Comparison of ENCODE assay signal across 9 cellular contexts in genomic region chr5:784428-785177, GRCh38. TPM values are rescaled to one million over a fixed set of nuclear protein-coding genes. Genes with fewer than 3 reads are reported as not detected.
DNase-seq lines count a peak whose midpoint lies in the region; ATAC-seq and TF ChIP-seq lines count a peak whose summit lies in the region.
"Not testable (repeated sequence)": the region's sequence is repeated elsewhere in the genome, so short reads cannot be mapped to it uniquely, and the experiment has no call there.
"Had no signal": no experiment of that assay in that cellular context is flagged by ENCODE, and none has a peak within 500 bp of the region (broad histone marks: within the 10 kb centered on the region; RNA-seq: fewer than 3 reads in every experiment).

Gene ZDHHC11B, minus strand, starts transcription at chr5:784729. Its CDS starts 17,810 bp downstream, at chr5:766919.

- H3K9ac ChIP-seq in KMS-11 = peak within 1 kb of the TSS; percentile 27; the same call in 1 of the 2 replicates

- not testable (repeated sequence) for H3K9me3 ChIP-seq in CD8-positive, alpha-beta T cell (ENCODE audit: low read length); Peyer's patch

- H2AFZ ChIP-seq in KMS-11 (ENCODE audit: low read depth) = peak within 1 kb of the TSS; percentile 69

- H3K36me3 ChIP-seq in CD8-positive, alpha-beta T cell (ENCODE audit: insufficient read depth, low read length); KMS-11 (ENCODE audit: insufficient read depth); Peyer's patch: not testable (repeated sequence)

- not testable (repeated sequence) for TF ChIP-seq CTCF in CD8-positive, alpha-beta T cell (IDR thresholded peaks at IDR 0.05); KMS-11 (conservative IDR thresholded peaks at IDR 0.05; ENCODE audit: low read depth, low read length); mesothelial cell of epicardium (IDR thresholded peaks at IDR 0.05; ENCODE audit: unreplicated experiment)
- peak in 1 of 6 experiments; percentile 5 for TF ChIP-seq CTCF in Peyer's patch (IDR thresholded peaks at IDR 0.05)

- peak; percentile 75 to 93 (median 90) for DNase-seq in CD8-positive, alpha-beta T cell
- DNase-seq in Peyer's patch (peak; percentile 92 to 97 (median 93)), epithelial cell of prostate (ENCODE audit: low read depth, low spot score) (peak; percentile 22), mesothelial cell of epicardium (ENCODE audit: low spot score in 2 of 2, unreplicated experiment in 2 of 2) (peak; percentile 83 to 92)
- peak; percentile 85 for DNase-seq in activated T-cell treated with anti-CD3 and anti-CD28 coated beads, Interleukin-2, amount 50 U/mL, for 72 hours
- DNase-seq in stimulated activated CD8-positive, alpha-beta memory T cell treated with anti-CD3 and anti-CD28 coated beads, Interleukin-12 subunit alpha, Interleukin-12 subunit beta, amount 100 ng/mL, for 1 hour (ENCODE audit: low read depth) = peak; percentile 87

- not testable (repeated sequence) for H3K9me3 Mint-ChIP-seq in CD8-positive, alpha-beta T cell; activated T-cell treated with anti-CD3 and anti-CD28 coated beads, Interleukin-2, amount 50 U/mL, for 72 hours
- peaks cover 10% of the 10 kb centered on the region for H3K9me3 Mint-ChIP-seq in mesothelial cell of epicardium

- peak within 1 kb of the TSS; percentile 56 for H3K4me2 ChIP-seq in KMS-11

- intact Hi-C loops in CD8-positive, alpha-beta T cell (cut with DNase I, micrococcal nuclease) = not testable (repeated sequence)

- peak within 1 kb of the TSS; percentile 80 for H3K4me3 Mint-ChIP-seq in CD8-positive, alpha-beta T cell
- H3K4me3 Mint-ChIP-seq in activated T-cell treated with anti-CD3 and anti-CD28 coated beads, Interleukin-2, amount 50 U/mL, for 72 hours = peak within 1 kb of the TSS; percentile 77 to 80
- peak within 1 kb of the TSS; percentile 62 for H3K4me3 Mint-ChIP-seq in mesothelial cell of epicardium

- CTCF ChIA-PET in CD8-positive, alpha-beta T cell (lab: Charles Lee) = not testable (repeated sequence)

- not testable (repeated sequence) for H3K36me3 Mint-ChIP-seq in CD8-positive, alpha-beta T cell; activated T-cell treated with anti-CD3 and anti-CD28 coated beads, Interleukin-2, amount 50 U/mL, for 72 hours (ENCODE audit: insufficient read depth in 2 of 2); mesothelial cell of epicardium

- not testable (repeated sequence) for H3K4me1 ChIP-seq in CD8-positive, alpha-beta T cell (ENCODE audit: insufficient read depth, low read length); KMS-11 (ENCODE audit: low read depth, poor library complexity, severe bottlenecking)
- H3K4me1 ChIP-seq in Peyer's patch = peaks cover 0 to 23% (median 3%) of the 10 kb centered on the region in 4 donors

- H3K27ac ChIP-seq in CD8-positive, alpha-beta T cell (ENCODE audit: low read depth, low read length); KMS-11; epithelial cell of prostate: not testable (repeated sequence)
- peak within 1 kb of the TSS; percentile 61 to 82 (median 68) for H3K27ac ChIP-seq in Peyer's patch

- H3K27me3 ChIP-seq in CD8-positive, alpha-beta T cell (ENCODE audit: insufficient read depth, low read length); KMS-11 (ENCODE audit: insufficient read depth, low read depth); Peyer's patch: not testable (repeated sequence)

- H3K4me1 Mint-ChIP-seq in CD8-positive, alpha-beta T cell (ENCODE audit: low read depth); activated T-cell treated with anti-CD3 and anti-CD28 coated beads, Interleukin-2, amount 50 U/mL, for 72 hours (ENCODE audit: low read depth); mesothelial cell of epicardium: not testable (repeated sequence)

- peak in 1 of 2 donors; percentile 71 for TF ChIP-seq POLR2A in Peyer's patch (IDR thresholded peaks at IDR 0.05)

- not testable (repeated sequence) for H3K27me3 Mint-ChIP-seq in CD8-positive, alpha-beta T cell (ENCODE audit: low read depth)
- H3K27me3 Mint-ChIP-seq in activated T-cell treated with anti-CD3 and anti-CD28 coated beads, Interleukin-2, amount 50 U/mL, for 72 hours (ENCODE audit: low read depth) = peaks cover 15% of the 10 kb centered on the region
- H3K27me3 Mint-ChIP-seq in mesothelial cell of epicardium (ENCODE audit: low read depth) = peaks cover 23% of the 10 kb centered on the region

- not testable (repeated sequence) for H3K79me2 ChIP-seq in KMS-11 (ENCODE audit: insufficient read depth, low read depth)

- not testable (repeated sequence) for H4K20me1 ChIP-seq in KMS-11 (ENCODE audit: insufficient read depth)

- POLR2A ChIA-PET in CD8-positive, alpha-beta T cell (lab: Charles Lee) = not testable (repeated sequence)

- not testable (repeated sequence) for H3K27ac Mint-ChIP-seq in CD8-positive, alpha-beta T cell; activated T-cell treated with anti-CD3 and anti-CD28 coated beads, Interleukin-2, amount 50 U/mL, for 72 hours; mesothelial cell of epicardium

- peak; percentile 82 for ATAC-seq in CD8-positive, alpha-beta T cell
- peak; percentile 63 for ATAC-seq in GM21576 (IDR thresholded peaks at IDR 0.05; ENCODE audit: unreplicated experiment)
- ATAC-seq in activated T-cell treated with anti-CD3 and anti-CD28 coated beads, Interleukin-2, amount 50 U/mL, for 72 hours (replicated peaks in 1 of 2) = peak; percentile 82 to 86

- H3K4me3 ChIP-seq in CD8-positive, alpha-beta T cell (ENCODE audit: low read depth, low read length) = peak within 1 kb of the TSS; percentile 60
- not testable (repeated sequence) for H3K4me3 ChIP-seq in KMS-11 (IDR thresholded peaks at IDR 0.05; ENCODE audit: insufficient read depth, low read depth, low read length)
- peak within 1 kb of the TSS; percentile 48 to 78 (median 64) for H3K4me3 ChIP-seq in Peyer's patch

RNA-seq across cellular contexts. Expression of gene ZDHHC11B, which starts in this region (rescaled TPM):
- total RNA-seq in CD8-positive, alpha-beta T cell = 1 to 10 TPM; 4.8 to 5.1 TPM
- total RNA-seq in Peyer's patch = 10 to 100 TPM in 3 of 4 donors, 1 to 10 TPM in 1; 4.6 to 52.0 (median 28.6) TPM
- total RNA-seq in activated T-cell treated with anti-CD3 and anti-CD28 coated beads, Interleukin-2, amount 50 U/mL, for 72 hours = under 1 TPM in 1 of 2 donors, not detected in 1; 0.24 TPM
- 0.69 to 0.90 TPM (median 0.74 TPM) in 3 replicates for total RNA-seq in mesothelial cell of epicardium
- total RNA-seq: myocyte had no signal

Comparison
In these comparisons a context has a peak if more than half of its experiments do, and no peak if none do; other contexts are left out.
1. Peak in DNase-seq and ATAC-seq in activated T-cell treated with anti-CD3 and anti-CD28 coated beads, Interleukin-2, amount 50 U/mL, for 72 hours; RNA of the gene not detected or under 1 TPM.
2. Peak in DNase-seq in mesothelial cell of epicardium; RNA of the gene not detected or under 1 TPM.
3. DNase-seq: peak in every context shown above with its lines; median percentile 93 in Peyer's patch; 90 in CD8-positive, alpha-beta T cell; 88 in mesothelial cell of epicardium; 87 in stimulated activated CD8-positive, alpha-beta memory T cell treated with anti-CD3 and anti-CD28 coated beads, Interleukin-12 subunit alpha, Interleukin-12 subunit beta, amount 100 ng/mL, for 1 hour; 85 in activated T-cell treated with anti-CD3 and anti-CD28 coated beads, Interleukin-2, amount 50 U/mL, for 72 hours; 22 in epithelial cell of prostate.